1 cellular context compared by ENCODE assay signal in genomic region chr12:11555743-11556625, GRCh38.
TF ChIP-seq lines count a peak whose summit lies in the region.

No MANE protein-coding gene starts in this region.

TF ChIP-seq in HepG2, 621 proteins besides CTCF, POLR2A, EP300 and RAD21 (continued from another document):
- TF ChIP-seq ZBTB40 (IDR thresholded peaks at IDR 0.05) = no peak
- no peak for TF ChIP-seq ZBTB40 (CRISPR knock-in tag; IDR thresholded peaks at IDR 0.05)
- TF ChIP-seq MAFG (CRISPR knock-in tag; IDR thresholded peaks at IDR 0.05) = no peak
- TF ChIP-seq ZNF768 (CRISPR knock-in tag; IDR thresholded peaks at IDR 0.05) = no peak
- TF ChIP-seq, protein P1, sequence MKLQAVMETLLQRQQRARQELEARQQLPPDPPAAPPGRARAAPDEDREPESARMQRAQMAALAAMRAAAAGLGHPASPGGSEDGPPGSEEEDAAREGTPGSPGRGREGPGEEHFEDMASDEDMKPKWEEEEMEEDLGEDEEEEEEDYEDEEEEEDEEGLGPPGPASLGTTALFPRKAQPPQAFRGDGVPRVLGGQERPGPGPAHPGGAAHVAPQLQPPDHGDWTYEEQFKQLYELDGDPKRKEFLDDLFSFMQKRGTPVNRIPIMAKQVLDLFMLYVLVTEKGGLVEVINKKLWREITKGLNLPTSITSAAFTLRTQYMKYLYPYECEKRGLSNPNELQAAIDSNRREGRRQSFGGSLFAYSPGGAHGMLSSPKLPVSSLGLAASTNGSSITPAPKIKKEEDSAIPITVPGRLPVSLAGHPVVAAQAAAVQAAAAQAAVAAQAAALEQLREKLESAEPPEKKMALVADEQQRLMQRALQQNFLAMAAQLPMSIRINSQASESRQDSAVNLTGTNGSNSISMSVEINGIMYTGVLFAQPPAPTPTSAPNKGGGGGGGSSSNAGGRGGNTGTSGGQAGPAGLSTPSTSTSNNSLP (IDR thresholded peaks at IDR 0.05; ENCODE audit: low read depth, low read length) = no peak
- no peak for TF ChIP-seq TEF (CRISPR knock-in tag; IDR thresholded peaks at IDR 0.05)
- no peak for TF ChIP-seq ZNF17 (CRISPR knock-in tag; IDR thresholded peaks at IDR 0.05)
- TF ChIP-seq ZNF563 (CRISPR knock-in tag; IDR thresholded peaks at IDR 0.05) = no peak
- TF ChIP-seq ZNF282 (IDR thresholded peaks at IDR 0.05; ENCODE audit: partially characterized antibody) = no peak
- no peak for TF ChIP-seq ZNF251 (CRISPR knock-in tag; IDR thresholded peaks at IDR 0.05)
- TF ChIP-seq, protein P2, sequence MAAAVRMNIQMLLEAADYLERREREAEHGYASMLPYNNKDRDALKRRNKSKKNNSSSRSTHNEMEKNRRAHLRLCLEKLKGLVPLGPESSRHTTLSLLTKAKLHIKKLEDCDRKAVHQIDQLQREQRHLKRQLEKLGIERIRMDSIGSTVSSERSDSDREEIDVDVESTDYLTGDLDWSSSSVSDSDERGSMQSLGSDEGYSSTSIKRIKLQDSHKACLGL (CRISPR knock-in tag; IDR thresholded peaks at IDR 0.05) = no peak
- TF ChIP-seq, protein P3, sequence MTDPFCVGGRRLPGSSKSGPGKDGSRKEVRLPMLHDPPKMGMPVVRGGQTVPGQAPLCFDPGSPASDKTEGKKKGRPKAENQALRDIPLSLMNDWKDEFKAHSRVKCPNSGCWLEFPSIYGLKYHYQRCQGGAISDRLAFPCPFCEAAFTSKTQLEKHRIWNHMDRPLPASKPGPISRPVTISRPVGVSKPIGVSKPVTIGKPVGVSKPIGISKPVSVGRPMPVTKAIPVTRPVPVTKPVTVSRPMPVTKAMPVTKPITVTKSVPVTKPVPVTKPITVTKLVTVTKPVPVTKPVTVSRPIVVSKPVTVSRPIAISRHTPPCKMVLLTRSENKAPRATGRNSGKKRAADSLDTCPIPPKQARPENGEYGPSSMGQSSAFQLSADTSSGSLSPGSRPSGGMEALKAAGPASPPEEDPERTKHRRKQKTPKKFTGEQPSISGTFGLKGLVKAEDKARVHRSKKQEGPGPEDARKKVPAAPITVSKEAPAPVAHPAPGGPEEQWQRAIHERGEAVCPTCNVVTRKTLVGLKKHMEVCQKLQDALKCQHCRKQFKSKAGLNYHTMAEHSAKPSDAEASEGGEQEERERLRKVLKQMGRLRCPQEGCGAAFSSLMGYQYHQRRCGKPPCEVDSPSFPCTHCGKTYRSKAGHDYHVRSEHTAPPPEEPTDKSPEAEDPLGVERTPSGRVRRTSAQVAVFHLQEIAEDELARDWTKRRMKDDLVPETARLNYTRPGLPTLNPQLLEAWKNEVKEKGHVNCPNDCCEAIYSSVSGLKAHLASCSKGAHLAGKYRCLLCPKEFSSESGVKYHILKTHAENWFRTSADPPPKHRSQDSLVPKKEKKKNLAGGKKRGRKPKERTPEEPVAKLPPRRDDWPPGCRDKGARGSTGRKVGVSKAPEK (CRISPR knock-in tag; IDR thresholded peaks at IDR 0.05; ENCODE audit: borderline replicate concordance) = no peak
- TF ChIP-seq ZSCAN20 (CRISPR knock-in tag; IDR thresholded peaks at IDR 0.05; ENCODE audit: borderline replicate concordance) = no peak
- TF ChIP-seq RORA (CRISPR knock-in tag; IDR thresholded peaks at IDR 0.05) = no peak
- TF ChIP-seq THAP8 (CRISPR knock-in tag; IDR thresholded peaks at IDR 0.05; ENCODE audit: borderline replicate concordance) = no peak
- TF ChIP-seq, protein P4, sequence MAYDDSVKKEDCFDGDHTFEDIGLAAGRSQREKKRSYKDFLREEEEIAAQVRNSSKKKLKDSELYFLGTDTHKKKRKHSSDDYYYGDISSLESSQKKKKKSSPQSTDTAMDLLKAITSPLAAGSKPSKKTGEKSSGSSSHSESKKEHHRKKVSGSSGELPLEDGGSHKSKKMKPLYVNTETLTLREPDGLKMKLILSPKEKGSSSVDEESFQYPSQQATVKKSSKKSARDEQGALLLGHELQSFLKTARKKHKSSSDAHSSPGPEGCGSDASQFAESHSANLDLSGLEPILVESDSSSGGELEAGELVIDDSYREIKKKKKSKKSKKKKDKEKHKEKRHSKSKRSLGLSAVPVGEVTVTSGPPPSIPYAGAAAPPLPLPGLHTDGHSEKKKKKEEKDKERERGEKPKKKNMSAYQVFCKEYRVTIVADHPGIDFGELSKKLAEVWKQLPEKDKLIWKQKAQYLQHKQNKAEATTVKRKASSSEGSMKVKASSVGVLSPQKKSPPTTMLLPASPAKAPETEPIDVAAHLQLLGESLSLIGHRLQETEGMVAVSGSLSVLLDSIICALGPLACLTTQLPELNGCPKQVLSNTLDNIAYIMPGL (CRISPR knock-in tag; IDR thresholded peaks at IDR 0.05; ENCODE audit: borderline replicate concordance in 1 of 2, low read depth in 1 of 2) = no peak
- TF ChIP-seq IKZF1 (IDR thresholded peaks at IDR 0.05) = no peak
